In genomic region chr1:145863272-145863671, GRCh38 we compare ENCODE assay signal across 31 cellular contexts. TPM values are rescaled to one million over a fixed set of nuclear protein-coding genes. Genes with fewer than 3 reads are reported as not detected.
"Had no signal": no experiment of that assay in that cellular context is flagged by ENCODE, and none has a peak within 500 bp of the region (broad histone marks: within the 10 kb centered on the region; RNA-seq: fewer than 3 reads in every experiment).

No MANE protein-coding gene starts in this region.

- H3K27ac Mint-ChIP-seq: activated B cell treated with CpG ODN at 0.5 μM for 24 hours; activated CD8-positive, alpha-beta T cell treated with anti-CD3 and anti-CD28 coated beads for 36 hours; activated naive CD8-positive, alpha-beta T cell; activated T-helper 17 cell treated with anti-CD3 and anti-CD28 coated beads, Interleukin-2, amount 50 U/mL, for 72 hours; T-helper 17 cell; T-helper 2 cell treated with Interferon-gamma antibody and Interleukin-4, amounts not matched to agents 5 μg/mL and 100 μg/mL, for 36 hours had no signal

- H3K4me3 Mint-ChIP-seq: activated B cell treated with CpG ODN at 0.5 μM for 24 hours; activated CD8-positive, alpha-beta T cell treated with anti-CD3 and anti-CD28 coated beads for 36 hours; activated naive CD8-positive, alpha-beta T cell; activated T-cell treated with anti-CD3 and anti-CD28 coated beads, Interleukin-2, amount 50 U/mL, for 4 hours; activated T-helper 17 cell treated with anti-CD3 and anti-CD28 coated beads, Interleukin-2, amount 50 U/mL, for 72 hours; central memory CD8-positive, alpha-beta T cell; T-helper 17 cell; T-helper 2 cell treated with Interferon-gamma antibody and Interleukin-4, amounts not matched to agents 5 μg/mL and 100 μg/mL, for 36 hours had no signal

- H3K9me3 Mint-ChIP-seq: activated B cell treated with CpG ODN at 0.5 μM for 24 hours; activated CD8-positive, alpha-beta T cell treated with anti-CD3 and anti-CD28 coated beads for 36 hours; activated T-cell treated with anti-CD3 and anti-CD28 coated beads, Interleukin-2, amount 50 U/mL, for 4 hours; activated T-helper 17 cell treated with anti-CD3 and anti-CD28 coated beads, Interleukin-2, amount 50 U/mL, for 72 hours; central memory CD8-positive, alpha-beta T cell; T-helper 2 cell treated with Interferon-gamma antibody and Interleukin-4, amounts not matched to agents 5 μg/mL and 100 μg/mL, for 36 hours had no signal

- H3K27me3 ChIP-seq: brain microvascular endothelial cell, esophagus squamous epithelium had no signal

- H3K9me3 ChIP-seq: esophagus squamous epithelium had no signal

- H3K4me3 ChIP-seq: esophagus squamous epithelium had no signal

- H3K27me3 Mint-ChIP-seq: activated naive CD8-positive, alpha-beta T cell; activated T-helper 17 cell treated with anti-CD3 and anti-CD28 coated beads, Interleukin-2, amount 50 U/mL, for 72 hours; central memory CD8-positive, alpha-beta T cell had no signal

- H3K36me3 ChIP-seq: brain microvascular endothelial cell, WERI-Rb-1 had no signal

- H3K36me3 Mint-ChIP-seq: activated naive CD8-positive, alpha-beta T cell had no signal

- DNase-seq: activated B cell treated with CpG ODN at 0.5 μM for 24 hours; activated CD4-positive, alpha-beta T cell treated with anti-CD3 and anti-CD28 coated beads for 48 hours; activated CD4-positive, alpha-beta T cell treated with anti-CD3 and anti-CD28 coated beads, Interleukin-2, amount 50 U/mL, for 1 hour; activated CD4-positive, alpha-beta T cell treated with anti-CD3 and anti-CD28 coated beads, Interleukin-2, amount 50 U/mL, for 48 hours; activated CD8-positive, alpha-beta memory T cell treated with anti-CD3 and anti-CD28 coated beads for 24 hours; activated CD8-positive, alpha-beta T cell treated with anti-CD3 and anti-CD28 coated beads for 36 hours; activated effector memory CD4-positive, alpha-beta T cell treated with Interleukin-2 at 50 U/mL for 16 hours; activated gamma-delta T cell treated with Interleukin-2 at 50 U/mL for 16 hours; activated naive CD4-positive, alpha-beta T cell treated with anti-CD3 and anti-CD28 coated beads, Interleukin-2, amount 50 U/mL, for 16 hours; activated naive CD4-positive, alpha-beta T cell treated with Interleukin-2 at 50 U/mL for 16 hours; activated T-cell treated with anti-CD3 and anti-CD28 coated beads, Interleukin-2, amount 50 U/mL, for 4 hours; amniotic stem cell; anterior cingulate cortex; brain microvascular endothelial cell; cortex of kidney; dermis blood vessel endothelial cell; effector CD8-positive, alpha-beta T cell; esophagus squamous epithelium; foreskin fibroblast; head of caudate nucleus; T-helper 1 cell; T-helper 17 cell; T1000; WERI-Rb-1 had no signal

- ATAC-seq: activated CD4-positive, CD25-positive, alpha-beta regulatory T cell treated with anti-CD3 and anti-CD28 coated beads, Interleukin-2, amount 50 U/mL, for 24 hours; activated CD8-positive, alpha-beta T cell treated with anti-CD3 and anti-CD28 coated beads for 36 hours; activated T-cell treated with anti-CD3 and anti-CD28 coated beads, Interleukin-2, amount 50 U/mL, for 4 hours; activated T-helper 17 cell treated with anti-CD3 and anti-CD28 coated beads, Interleukin-2, amount 50 U/mL, for 72 hours; T-helper 17 cell had no signal

- H3K27ac ChIP-seq: brain microvascular endothelial cell, epithelial cell of prostate, esophagus squamous epithelium, WERI-Rb-1 had no signal

RNA-seq across cellular contexts. Expression of gene ANKRD35, which starts 22.4 kb away (rescaled TPM):
- total RNA-seq: activated B cell treated with CpG ODN at 0.5 μM for 24 hours, chondrocyte, T-helper 17 cell had no signal
